8 cellular contexts compared by ENCODE assay signal in genomic region chr2:157897106-157897971, GRCh38. TPM values are rescaled to one million over a fixed set of nuclear protein-coding genes. Genes with fewer than 3 reads are reported as not detected.
A peak's percentile ranks its signal among the peaks of the same experiment; 100 is the strongest.
DNase-seq lines count a peak whose midpoint lies in the region; ATAC-seq and TF ChIP-seq lines count a peak whose summit lies in the region.

No MANE protein-coding gene starts in this region.

- no peaks in the 10 kb centered on the region for H3K36me3 Mint-ChIP-seq in activated CD4-positive, alpha-beta memory T cell treated with anti-CD3 and anti-CD28 coated beads for 36 hours

- no peak for TF ChIP-seq POLR2A in uterus (IDR thresholded peaks at IDR 0.05)

- H3K4me1 ChIP-seq in uterus = peaks cover 0 to 7% of the 10 kb centered on the region in 2 donors

- intact Hi-C loops in activated CD4-positive, alpha-beta memory T cell treated with anti-CD3 and anti-CD28 coated beads for 36 hours (cut with micrococcal nuclease) = loop anchor here (5.0 kb wide), 2 partner anchors 585 to 610 kb away; no protein-coding TSS in a partner anchor
- intact Hi-C loops in head of caudate nucleus (cut with DNase I) (no loop called here), uterus (cut with DNase I; ENCODE audit: low total_unique reads) (no loop called here)

- no peak overlapping the region for H3K4me3 ChIP-seq in uterus

- H3K27ac Mint-ChIP-seq in activated CD4-positive, alpha-beta memory T cell treated with anti-CD3 and anti-CD28 coated beads for 36 hours = peak overlapping the region; percentile 99

- CTCF ChIA-PET in activated CD4-positive, alpha-beta memory T cell treated with anti-CD3 and anti-CD28 coated beads for 36 hours (lab: Charles Lee) = interaction anchor here (2.1 to 5.3 kb wide), 2 partner anchors 21 to 33 kb away, joined by 8 to 47 read pairs; partner anchors contain the start of gene ACVR1

- POLR2A ChIA-PET in activated CD4-positive, alpha-beta memory T cell treated with anti-CD3 and anti-CD28 coated beads for 36 hours (lab: Charles Lee) = interaction anchor here (0.7 to 5.5 kb wide), 4 partner anchors 22 to 482 kb away, joined by 3 to 70 read pairs (median 7); partner anchors contain the start of gene ACVR1

- H3K9me3 ChIP-seq in uterus = no peaks in the 10 kb centered on the region

- H3K9me3 Mint-ChIP-seq in activated CD4-positive, alpha-beta memory T cell treated with anti-CD3 and anti-CD28 coated beads for 36 hours = no peaks in the 10 kb centered on the region

- H3K27me3 Mint-ChIP-seq in activated CD4-positive, alpha-beta memory T cell treated with anti-CD3 and anti-CD28 coated beads for 36 hours = no peaks in the 10 kb centered on the region

- peak overlapping the region; percentile 82 for H3K4me3 Mint-ChIP-seq in activated CD4-positive, alpha-beta memory T cell treated with anti-CD3 and anti-CD28 coated beads for 36 hours

- TF ChIP-seq CTCF in uterus (IDR thresholded peaks at IDR 0.05) = no peak

- H3K27me3 ChIP-seq in uterus = no peaks in the 10 kb centered on the region

- H3K27ac ChIP-seq in uterus = peak overlapping the region in 1 of 2 donors; percentile 55

- ATAC-seq in GM19395 (IDR thresholded peaks at IDR 0.05; ENCODE audit: unreplicated experiment) = peak; percentile 51
- ATAC-seq in HG03175 (IDR thresholded peaks at IDR 0.05; ENCODE audit: unreplicated experiment) = peak; percentile 56

- H3K36me3 ChIP-seq in uterus = no peaks in the 10 kb centered on the region

- H3K4me1 Mint-ChIP-seq in activated CD4-positive, alpha-beta memory T cell treated with anti-CD3 and anti-CD28 coated beads for 36 hours (ENCODE audit: low read depth) = peaks cover 83% of the 10 kb centered on the region

- DNase-seq in activated CD4-positive, alpha-beta memory T cell treated with anti-CD3 and anti-CD28 coated beads for 36 hours = peak; percentile 62
- peak; percentile 20 to 25 for DNase-seq in stimulated activated CD4-positive, alpha-beta T cell treated with anti-CD3 and anti-CD28 coated beads, Interleukin-4, amount 100 ng/mL, for 4 hours
- DNase-seq in hippocampal formation (lab: John Stamatoyannopoulos, UW) (no peak), head of caudate nucleus (no peak), uterus (no peak), epidermal melanocyte (ENCODE audit: insufficient read length, low spot score) (no peak)

RNA-seq across cellular contexts. Expression of gene ACVR1, which starts 21.2 kb away (rescaled TPM):
- total RNA-seq in activated CD4-positive, alpha-beta memory T cell treated with anti-CD3 and anti-CD28 coated beads for 36 hours = 10 to 100 TPM; 24.8 to 25.0 TPM
- total RNA-seq in uterus = 100 to 1,000 TPM in 1 of 4 donors, 10 to 100 TPM in 3; 30.3 to 398 (median 46.7) TPM

Comparison
In these comparisons a context has a peak if more than half of its experiments do, and no peak if none do; other contexts are left out.
1. DNase-seq: peak in activated CD4-positive, alpha-beta memory T cell treated with anti-CD3 and anti-CD28 coated beads for 36 hours (single experiment) and stimulated activated CD4-positive, alpha-beta T cell treated with anti-CD3 and anti-CD28 coated beads, Interleukin-4, amount 100 ng/mL, for 4 hours (2 of 2); none in hippocampal formation (0 of 2), head of caudate nucleus (0 of 42), uterus (0 of 2) and epidermal melanocyte (single experiment).